In the genomic region with DNA sequence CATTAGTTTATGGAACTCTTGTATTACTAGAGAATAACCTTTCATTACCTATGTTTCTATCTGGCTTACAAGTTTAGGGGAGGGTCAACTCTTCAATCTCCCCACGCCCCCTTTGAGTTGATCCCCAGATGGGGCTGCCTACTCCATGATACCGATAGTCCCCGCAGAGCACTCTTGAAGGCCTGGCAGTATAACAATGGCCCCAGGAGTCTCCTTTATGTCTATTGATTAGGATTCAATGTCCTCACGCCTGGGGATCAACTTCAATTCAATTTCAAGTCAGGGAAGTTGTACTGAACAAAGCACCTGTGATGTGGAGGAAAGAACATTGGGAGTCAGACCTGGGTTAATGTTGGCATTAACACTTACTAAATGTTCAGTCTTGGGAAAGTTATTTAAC, we compare ENCODE assay signal across 20 cellular contexts.
DNase-seq lines count a peak whose midpoint lies in the region; ATAC-seq, FAIRE-seq and TF ChIP-seq lines count a peak whose summit lies in the region.
"Had no signal": no experiment of that assay in that cellular context is flagged by ENCODE, and none has a peak within 500 bp of the region (broad histone marks: within the 10 kb centered on the region; RNA-seq: fewer than 3 reads in every experiment).

No MANE protein-coding gene starts in this region.

- H3F3A ChIP-seq in PC-3 (ENCODE audit: low read length, unreplicated experiment) = peaks cover 9% of the 10 kb centered on the region

- TF ChIP-seq RAD21 in H1 (IDR thresholded peaks at IDR 0.05 in 1 of 2, conservative IDR thresholded peaks at IDR 0.05 in 1 of 2; ENCODE audit: low read depth in 2 of 2, low read length in 2 of 2) = no peak

- H3K9me3 ChIP-seq in H1 (ENCODE audit: insufficient read depth in 2 of 2, low read depth in 1 of 2, low read length in 1 of 2) (no peaks in the 10 kb centered on the region), A673 (ENCODE audit: low read depth, low read length, poor library complexity, severe bottlenecking) (no peaks in the 10 kb centered on the region), PC-3 (ENCODE audit: low read length) (no peaks in the 10 kb centered on the region)
- H3K9me3 ChIP-seq: BLaER1 treated with 17β-estradiol and CSF1 and Interleukin-3, amounts not matched to agents 10 nM and 100 nM had no signal

- H2BK5ac ChIP-seq in H1 (ENCODE audit: low read depth, low read length) = no peak overlapping the region

- no peak overlapping the region for H2AK5ac ChIP-seq in H1 (ENCODE audit: low read depth, low read length)

- H3K9me2 ChIP-seq in PC-3 (replicated peaks; ENCODE audit: low read length) = no peaks in the 10 kb centered on the region

- H3K4me2 ChIP-seq in H1 (ENCODE audit: insufficient read depth in 1 of 2, low read depth in 2 of 2, low read length in 2 of 2) = peak overlapping the region; percentile 25 to 47; a peak in 2 of 4 replicates
- no peak overlapping the region for H3K4me2 ChIP-seq in PC-3 (ENCODE audit: low read length)
- H3K4me2 ChIP-seq: BLaER1 treated with 17β-estradiol and CSF1 and Interleukin-3, amounts not matched to agents 10 nM and 100 nM had no signal

- POLR2A ChIA-PET in H1 (lab: Charles Lee; ENCODE audit: partially characterized antibody) = interaction anchor here (0.6 kb wide), 1 partner anchor 21 kb away, joined by 3 read pairs; no protein-coding TSS in a partner anchor
- POLR2A ChIA-PET in A673 (lab: Charles Lee; ENCODE audit: low non-redundant PET) = no interaction called here
- POLR2A ChIA-PET in PC-3 (lab: Charles Lee; ENCODE audit: unreplicated experiment) = no interaction called here

- no peak overlapping the region for H2BK12ac ChIP-seq in H1 (ENCODE audit: low read depth, low read length)

- intact Hi-C loops in A673 (cut with micrococcal nuclease; ENCODE audit: unreplicated experiment) (no loop called here), PC-3 (cut with micrococcal nuclease) (no loop called here)

- H3K9ac ChIP-seq in H1 (replicated peaks in 1 of 4; ENCODE audit: extremely low read depth in 1 of 4, low read depth in 3 of 4, low read length in 3 of 4) (no peak overlapping the region), PC-3 (ENCODE audit: low read length) (no peak overlapping the region)
- H3K9ac ChIP-seq: BLaER1 treated with 17β-estradiol and CSF1 and Interleukin-3, amounts not matched to agents 10 nM and 100 nM had no signal

- TF ChIP-seq CTCF in H1 (IDR thresholded peaks at IDR 0.05; ENCODE audit: control extremely low read depth in 1 of 3, insufficient read depth in 1 of 3, low read depth in 1 of 3, low read length in 3 of 3) = no peak
- no peak for TF ChIP-seq CTCF in A673 (conservative IDR thresholded peaks at IDR 0.05; ENCODE audit: low read depth, low read length)
- TF ChIP-seq CTCF in PC-3 (conservative IDR thresholded peaks at IDR 0.05; ENCODE audit: low read depth, low read length) = no peak

- H3K23ac ChIP-seq in H1 (ENCODE audit: insufficient read length) = no peak overlapping the region

- peak; percentile 9 for DNase-seq in NCI-H748 (lab: John Stamatoyannopoulos, UW; ENCODE audit: unreplicated experiment)
- DNase-seq in NCI-H748 treated with DMSO at 0.1 percent for 48 hours (lab: John Stamatoyannopoulos, UW) = no peak
- DNase-seq in H1 (ENCODE audit: low read depth in 1 of 2, low spot score in 2 of 2) = no peak
- DNase-seq in iPS-NIHi11 (ENCODE audit: low spot score) = peak; percentile 20
- DNase-seq in A673 (ENCODE audit: low spot score) = no peak
- DNase-seq in hepatic stellate cell (ENCODE audit: low spot score) = no peak
- DNase-seq in PC-3 = no peak
- DNase-seq: 8988T; CD8-positive, alpha-beta T cell; COR-L47; DMS 273 treated with DMSO at 0.1 percent for 48 hours; DMS53; DND-41; EL had no signal

- no peak overlapping the region for H3K4ac ChIP-seq in H1 (replicated peaks; ENCODE audit: insufficient read length, low read depth, low read length)

- H4K91ac ChIP-seq in H1 (replicated peaks; ENCODE audit: insufficient read length, low read length) = no peak overlapping the region

- H3K23me2 ChIP-seq in H1 (ENCODE audit: low read depth, low read length) = no peaks in the 10 kb centered on the region

- H3K79me1 ChIP-seq in H1 (ENCODE audit: low read depth, low read length) = no peaks in the 10 kb centered on the region

- peaks cover 0 to 9% (median 0%) of the 10 kb centered on the region in 4 experiments; a peak in 2 of 7 replicates for H3K4me1 ChIP-seq in H1 (replicated peaks in 1 of 4; ENCODE audit: control insufficient read depth in 3 of 4, insufficient read depth in 4 of 4, low read length in 3 of 4)
- no peaks in the 10 kb centered on the region for H3K4me1 ChIP-seq in A673 (ENCODE audit: insufficient read depth, low read length, poor library complexity, severe bottlenecking)
- H3K4me1 ChIP-seq in PC-3 (ENCODE audit: insufficient read depth, low read length) = peaks cover 25% of the 10 kb centered on the region
- H3K4me1 ChIP-seq: BLaER1 treated with 17β-estradiol and CSF1 and Interleukin-3, amounts not matched to agents 10 nM and 100 nM had no signal

- BruUV-seq in A673 (replicated peaks; lab: Mats Ljungman, UMichigan) (no TSS peak), PC-3 (replicated peaks; lab: Mats Ljungman, UMichigan) (no TSS peak)

- CTCF ChIA-PET in H1 (lab: Charles Lee; ENCODE audit: partially characterized antibody) = interaction anchor here (0.9 kb wide), 1 partner anchor 35 kb away, joined by 5 read pairs; no protein-coding TSS in a partner anchor
- CTCF ChIA-PET in A673 (lab: Charles Lee) = interaction anchor here (0.7 kb wide), 1 partner anchor 865 kb away, joined by 3 read pairs; no protein-coding TSS in a partner anchor
- CTCF ChIA-PET in PC-3 (lab: Charles Lee) = no interaction called here

- H3K4me3 ChIP-seq in H1 (ENCODE audit: extremely low read depth in 1 of 4, insufficient read depth in 2 of 4, low read depth in 3 of 4, low read length in 4 of 4) = peak overlapping the region in 1 of 4 experiments; percentile 29; a peak in 2 of 8 replicates
- H3K4me3 ChIP-seq in A673 (ENCODE audit: low read depth, low read length, poor library complexity, severe bottlenecking) = no peak overlapping the region
- no peak overlapping the region for H3K4me3 ChIP-seq in PC-3 (ENCODE audit: low read length)
- H3K4me3 ChIP-seq: BLaER1 treated with 17β-estradiol and CSF1 and Interleukin-3, amounts not matched to agents 10 nM and 100 nM; GM12878 had no signal

- TF ChIP-seq EP300 in H1 (IDR thresholded peaks at IDR 0.05; ENCODE audit: borderline replicate concordance in 1 of 2, low read depth in 2 of 2, low read length in 2 of 2) = no peak; a peak in 1 of 3 replicates

- no peak overlapping the region for H4K5ac ChIP-seq in H1 (ENCODE audit: insufficient read length, low read depth, low read length)

- 32% methylated on average over 4 of the region's 4 CpGs; no CpG with 5 or more reads in 1 of the 2 experiments for WGBS in H1 (ENCODE audit: extremely low coverage in 1 of 2, insufficient coverage in 1 of 2, insufficient read length in 1 of 2, insufficient replicate concordance in 2 of 2, low coverage in 1 of 2, low lambda C conversion rate in 2 of 2, missing lambda C conversion rate in 1 of 2), 2 experiments

- no peak for ATAC-seq in PC-3
- ATAC-seq in GM18861 (IDR thresholded peaks at IDR 0.05; ENCODE audit: unreplicated experiment) = no peak
- ATAC-seq: CD8-positive, alpha-beta T cell; GM12878; HepG2 had no signal

- H2AFZ ChIP-seq in H1 (ENCODE audit: low read length) (no peak overlapping the region), PC-3 (ENCODE audit: low read length) (no peak overlapping the region)

- no peak overlapping the region for H3K18ac ChIP-seq in H1 (ENCODE audit: extremely low read depth, low read length)

- no peaks in the 10 kb centered on the region for H4K20me1 ChIP-seq in H1 (replicated peaks in 1 of 2; ENCODE audit: control insufficient read depth in 1 of 2, insufficient read depth in 2 of 2, low read length in 2 of 2)
- H4K20me1 ChIP-seq in PC-3 (ENCODE audit: low read length) = no peaks in the 10 kb centered on the region
- H4K20me1 ChIP-seq: BLaER1 treated with 17β-estradiol and CSF1 and Interleukin-3, amounts not matched to agents 10 nM and 100 nM had no signal

- no peak overlapping the region for H2BK20ac ChIP-seq in H1 (ENCODE audit: low read length)

- no peak overlapping the region for H3K56ac ChIP-seq in H1 (replicated peaks; ENCODE audit: insufficient read length, low read depth, low read length)

- H3K27ac ChIP-seq in H1 (ENCODE audit: low read depth, low read length) = no peak overlapping the region
- no peak overlapping the region for H3K27ac ChIP-seq in A673 (ENCODE audit: low read depth, low read length, poor library complexity, severe bottlenecking)
- no peak overlapping the region for H3K27ac ChIP-seq in PC-3 (ENCODE audit: low read length)
- H3K27ac ChIP-seq: BLaER1 treated with 17β-estradiol and CSF1 and Interleukin-3, amounts not matched to agents 10 nM and 100 nM had no signal

- H3K79me2 ChIP-seq in H1 (ENCODE audit: control insufficient read depth in 1 of 2, insufficient read depth in 2 of 2, low read length in 2 of 2) (no peaks in the 10 kb centered on the region), PC-3 (ENCODE audit: low read length) (no peaks in the 10 kb centered on the region)

- FAIRE-seq in H1 (lab: Jason Lieb, UNC) = peak; percentile 79
- FAIRE-seq: GM12878, GM19239, H54, HepG2 had no signal

- no peak overlapping the region for H2BK15ac ChIP-seq in H1 (ENCODE audit: low read length)

- H3K27me3 ChIP-seq in H1 (replicated peaks in 1 of 4; ENCODE audit: control insufficient read depth in 3 of 4, extremely low read depth in 1 of 4, insufficient read depth in 3 of 4, low read length in 3 of 4) (no peaks in the 10 kb centered on the region), A673 (replicated peaks; ENCODE audit: insufficient read depth, low read depth, low read length, poor library complexity) (peaks cover 93% of the 10 kb centered on the region), PC-3 (ENCODE audit: low read length) (no peaks in the 10 kb centered on the region)
- H3K27me3 ChIP-seq: BLaER1 treated with 17β-estradiol and CSF1 and Interleukin-3, amounts not matched to agents 10 nM and 100 nM had no signal

- no peak overlapping the region for H2BK120ac ChIP-seq in H1 (replicated peaks; ENCODE audit: low read depth, low read length)

- no peak overlapping the region for H4K8ac ChIP-seq in H1 (ENCODE audit: extremely low read depth, insufficient read depth, low read length)

- no peak overlapping the region for H3K14ac ChIP-seq in H1 (ENCODE audit: insufficient read length)

- no peak for TF ChIP-seq POLR2A in H1 (IDR thresholded peaks at IDR 0.05; ENCODE audit: control extremely low read depth in 1 of 2, low read depth in 2 of 2, low read length in 2 of 2)

- H3K36me3 ChIP-seq in H1 (ENCODE audit: control insufficient read depth in 2 of 4, insufficient read depth in 4 of 4, low read length in 3 of 4) (no peaks in the 10 kb centered on the region), A673 (ENCODE audit: insufficient read depth, low read length, poor library complexity, severe bottlenecking) (no peaks in the 10 kb centered on the region), PC-3 (ENCODE audit: low read depth, low read length) (no peaks in the 10 kb centered on the region)
- H3K36me3 ChIP-seq: BLaER1 treated with 17β-estradiol and CSF1 and Interleukin-3, amounts not matched to agents 10 nM and 100 nM had no signal

TF ChIP-seq in H1, 55 proteins besides CTCF, POLR2A, EP300 and RAD21 (continues in another document):
- no peak for TF ChIP-seq BACH1 (IDR thresholded peaks at IDR 0.05; ENCODE audit: low read length)
- TF ChIP-seq NRF1 (IDR thresholded peaks at IDR 0.05; ENCODE audit: low read depth, low read length) = no peak

Comparison
In these comparisons a context has a peak if more than half of its experiments do, and no peak if none do; other contexts are left out.
1. DNase-seq: peak in NCI-H748 (single experiment) and iPS-NIHi11 (single experiment); none in NCI-H748 treated with DMSO at 0.1 percent for 48 hours (single experiment), H1 (0 of 2), A673 (single experiment), hepatic stellate cell (single experiment) and PC-3 (single experiment).